ENCODE assay signal across 23 cellular contexts in the genomic region with DNA sequence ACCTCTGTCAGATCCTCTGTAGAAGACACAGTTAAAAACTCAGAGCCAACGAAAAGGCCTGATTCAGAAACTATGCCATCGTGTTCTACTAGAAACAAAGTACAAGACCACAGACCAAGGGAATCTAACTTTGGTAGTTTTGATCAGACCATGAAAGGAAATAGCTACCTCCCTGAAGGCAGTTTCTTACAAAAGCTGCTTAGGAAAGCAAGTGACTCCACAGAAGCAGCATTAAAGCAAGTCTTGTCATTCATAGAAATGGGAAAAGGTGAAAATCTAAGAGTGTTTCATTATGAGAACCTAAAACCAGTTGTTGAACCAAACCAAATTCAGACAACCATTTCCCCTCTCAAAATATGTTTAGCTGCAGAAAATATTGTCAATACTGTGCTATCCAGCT. TPM values are rescaled to one million over a fixed set of nuclear protein-coding genes. Genes with fewer than 3 reads are reported as not detected.
DNase-seq lines count a peak whose midpoint lies in the region; ATAC-seq and TF ChIP-seq lines count a peak whose summit lies in the region.
"Had no signal": no experiment of that assay in that cellular context is flagged by ENCODE, and none has a peak within 500 bp of the region (broad histone marks: within the 10 kb centered on the region; RNA-seq: fewer than 3 reads in every experiment).

No MANE protein-coding gene starts in this region.

- TF ChIP-seq CTCF in OCI-LY3 (IDR thresholded peaks at IDR 0.05; ENCODE audit: low read depth, low read length): no peak
- no peak for TF ChIP-seq CTCF in adrenal gland (IDR thresholded peaks at IDR 0.05)

- H3K36me3 ChIP-seq in OCI-LY3 (replicated peaks; ENCODE audit: low read depth, low read length): no peaks in the 10 kb centered on the region
- H3K36me3 ChIP-seq in adrenal gland (replicated peaks in 1 of 2): no peaks in the 10 kb centered on the region
- no peaks in the 10 kb centered on the region for H3K36me3 ChIP-seq in SJCRH30

- no peaks in the 10 kb centered on the region for H3K79me2 ChIP-seq in OCI-LY3 (ENCODE audit: low read length)

- ATAC-seq in GM18867 (IDR thresholded peaks at IDR 0.05; ENCODE audit: unreplicated experiment) (peak; percentile 67), GM21529 (IDR thresholded peaks at IDR 0.05; ENCODE audit: unreplicated experiment) (peak; percentile 55), HG03039 (IDR thresholded peaks at IDR 0.05; ENCODE audit: unreplicated experiment) (peak; percentile 49), GM21825 (IDR thresholded peaks at IDR 0.05; ENCODE audit: unreplicated experiment) (no peak)
- ATAC-seq: activated CD8-positive, alpha-beta T cell treated with anti-CD3 and anti-CD28 coated beads for 36 hours; activated T-helper 17 cell treated with anti-CD3 and anti-CD28 coated beads, Interleukin-2, amount 50 U/mL, for 72 hours had no signal

- intact Hi-C loops in adrenal gland (cut with DNase I): no loop called here

- H3K27ac ChIP-seq in OCI-LY3 (ENCODE audit: low read length): no peak overlapping the region
- H3K27ac ChIP-seq in adrenal gland: no peak overlapping the region
- no peak overlapping the region for H3K27ac ChIP-seq in SJCRH30
- H3K27ac ChIP-seq: GM23248, SK-N-MC, skin epidermis, testis had no signal

- no peaks in the 10 kb centered on the region for H3K27me3 ChIP-seq in OCI-LY3 (ENCODE audit: low read depth, low read length)
- H3K27me3 ChIP-seq in adrenal gland: no peaks in the 10 kb centered on the region
- H3K27me3 ChIP-seq in SJCRH30: no peaks in the 10 kb centered on the region
- H3K27me3 ChIP-seq: testis had no signal

- 0 out of 2 replicates have a peak overlapping the region, but pooled peaks have one; percentile 9 for H2AFZ ChIP-seq in OCI-LY3 (ENCODE audit: low read depth, low read length)
- H2AFZ ChIP-seq: GM23248 had no signal

- no peaks in the 10 kb centered on the region for H3K9me3 ChIP-seq in OCI-LY3 (ENCODE audit: insufficient read depth, low read length)
- peaks cover 0 to 4% (median 0%) of the 10 kb centered on the region in 3 donors for H3K9me3 ChIP-seq in adrenal gland (replicated peaks in 1 of 3)
- H3K9me3 ChIP-seq in SJCRH30 (replicated peaks): no peaks in the 10 kb centered on the region
- H3K9me3 ChIP-seq: testis had no signal

- H3K4me1 ChIP-seq in OCI-LY3 (ENCODE audit: low read length) (peaks cover 13% of the 10 kb centered on the region), adrenal gland (replicated peaks in 1 of 2) (no peaks in the 10 kb centered on the region), SJCRH30 (no peaks in the 10 kb centered on the region)
- H3K4me1 ChIP-seq: testis had no signal

- DNase-seq in adrenal gland (no peak), NCI-H526 treated with DMSO at 0.1 percent for 48 hours (lab: John Stamatoyannopoulos, UW) (no peak), SJCRH30 (no peak)
- DNase-seq: activated CD4-positive, alpha-beta T cell treated with anti-CD3 and anti-CD28 coated beads for 1 hour; activated CD8-positive, alpha-beta memory T cell treated with anti-CD3 and anti-CD28 coated beads, Interleukin-2, amount 50 U/mL, for 48 hours; activated CD8-positive, alpha-beta T cell treated with anti-CD3 and anti-CD28 coated beads for 36 hours; amygdala; DMS153; GM23248; kidney; NCI-H1048; NCI-H446 treated with DMSO at 0.1 percent for 48 hours; stimulated activated naive CD4-positive, alpha-beta T cell; testis had no signal

- 81 to 96% (median 91%) methylated on average over 2 of the region's 2 CpGs for WGBS in adrenal gland, 4 donors

- H3K4me2 ChIP-seq in OCI-LY3 (ENCODE audit: low read length): peak overlapping the region; percentile 7; the same call in 1 of the 2 replicates

- H3K4me3 ChIP-seq in OCI-LY3 (ENCODE audit: low read length) (no peak overlapping the region), adrenal gland (no peak overlapping the region), SJCRH30 (no peak overlapping the region)
- H3K4me3 ChIP-seq: GM23248, SK-N-MC, skin epidermis, testis had no signal

- no peaks in the 10 kb centered on the region for H4K20me1 ChIP-seq in OCI-LY3 (ENCODE audit: insufficient read depth, low read length)

- no peak overlapping the region for H3K9ac ChIP-seq in OCI-LY3 (ENCODE audit: low read length)
- H3K9ac ChIP-seq: GM23248 had no signal

- TF ChIP-seq POLR2A in adrenal gland (IDR thresholded peaks at IDR 0.05): no peak

RNA-seq across cellular contexts. Expression of gene FSIP2, which starts 58.2 kb away (rescaled TPM):
- 1 to 10 TPM in 3 of 8 donors, under 1 TPM in 5; 0.06 to 3.0 (median 0.73) TPM for total RNA-seq in adrenal gland
- polyA plus RNA-seq in adrenal gland: 1 to 10 TPM in 1 of 3 donors, under 1 TPM in 2; 0.07 to 1.9 (median 0.47) TPM
- total RNA-seq in SJCRH30 (2014; rRNA removed; shearing (Covaris generic)): 0.03 and 0.10 TPM in 2 replicates
- total RNA-seq: GM23248 had no signal
- polyA plus RNA-seq: GM23248, IgD-negative memory B cell had no signal
